ENCODE assay signal across 13 cellular contexts in genomic region chr5:36655171-36655570, GRCh38. TPM values are rescaled to one million over a fixed set of nuclear protein-coding genes. Genes with fewer than 3 reads are reported as not detected.
DNase-seq lines count a peak whose midpoint lies in the region; ATAC-seq and TF ChIP-seq lines count a peak whose summit lies in the region.
"Had no signal": no experiment of that assay in that cellular context is flagged by ENCODE, and none has a peak within 500 bp of the region (broad histone marks: within the 10 kb centered on the region; RNA-seq: fewer than 3 reads in every experiment).

No MANE protein-coding gene starts in this region.

- H3K4me3 ChIP-seq in body of pancreas (no peak overlapping the region), thyroid gland (replicated peaks in 1 of 3) (no peak overlapping the region)
- H3K4me3 ChIP-seq: SJCRH30 had no signal

- 24 to 32% methylated on average over 4 of the region's 4 CpGs for WGBS in body of pancreas, 2 donors
- 25 to 27% methylated on average over 4 of the region's 4 CpGs for WGBS in thyroid gland, 2 donors

- H3K4me1 ChIP-seq in body of pancreas, result peaks cover 9% of the 10 kb centered on the region
- peaks cover 10 to 25% of the 10 kb centered on the region in 2 donors for H3K4me1 ChIP-seq in thyroid gland
- H3K4me1 ChIP-seq: SJCRH30 had no signal

- H3K36me3 ChIP-seq in body of pancreas (replicated peaks in 1 of 2; ENCODE audit: insufficient read depth in 1 of 2, low read depth in 2 of 2), result no peaks in the 10 kb centered on the region
- H3K36me3 ChIP-seq in thyroid gland, result no peaks in the 10 kb centered on the region
- H3K36me3 ChIP-seq: SJCRH30 had no signal

- TF ChIP-seq CTCF in body of pancreas (IDR thresholded peaks at IDR 0.05) (no peak), thyroid gland (IDR thresholded peaks at IDR 0.05) (no peak)

- ATAC-seq in body of pancreas (peak; percentile 34), left lobe of liver (peak; percentile 21), GM21360 (IDR thresholded peaks at IDR 0.05; ENCODE audit: unreplicated experiment) (no peak), HG02571 (IDR thresholded peaks at IDR 0.05; ENCODE audit: unreplicated experiment) (no peak)

- H3K27ac ChIP-seq in body of pancreas (peak overlapping the region in 1 of 4 donors; percentile 7), thyroid gland (no peak overlapping the region)
- H3K27ac ChIP-seq: 22Rv1, SJCRH30 had no signal

- H3K9me3 ChIP-seq in body of pancreas, result no peaks in the 10 kb centered on the region
- H3K9me3 ChIP-seq in thyroid gland, result no peaks in the 10 kb centered on the region
- H3K9me3 ChIP-seq: SJCRH30 had no signal

- H3K27me3 ChIP-seq in body of pancreas, result no peaks in the 10 kb centered on the region
- H3K27me3 ChIP-seq in thyroid gland, result no peaks in the 10 kb centered on the region
- H3K27me3 ChIP-seq: SJCRH30 had no signal

- no peak for TF ChIP-seq POLR2A in body of pancreas (IDR thresholded peaks at IDR 0.05)
- no peak for TF ChIP-seq POLR2A in thyroid gland (IDR thresholded peaks at IDR 0.05)

- intact Hi-C loops in body of pancreas (cut with DNase I) (no loop called here), thyroid gland (cut with DNase I) (no loop called here)

- DNase-seq in DMS 273 (lab: John Stamatoyannopoulos, UW; ENCODE audit: unreplicated experiment) (peak; percentile 42), DMS 273 treated with DMSO at 0.1 percent for 48 hours (lab: John Stamatoyannopoulos, UW) (no peak), body of pancreas (peak in 2 of 4 donors; percentile 18 to 52), left lobe of liver (ENCODE audit: low spot score) (no peak), thyroid gland (peak; percentile 39 to 48)
- DNase-seq in stimulated activated CD4-positive, alpha-beta T cell treated with anti-CD3 and anti-CD28 coated beads, Interleukin-2, amount 100 ng/mL, for 48 hours, result no peak
- DNase-seq: activated CD4-positive, alpha-beta T cell treated with anti-CD3 and anti-CD28 coated beads, Interleukin-2, amount 10 ng/mL, durations not matched to agents 7 days and 5 days; activated naive CD8-positive, alpha-beta T cell treated with anti-CD3 and anti-CD28 coated beads, Interleukin-2, amount 10 ng/mL, durations not matched to agents 7 days and 5 days; NCI-H2081; SJCRH30 had no signal

RNA-seq across cellular contexts. Expression of gene SLC1A3, which starts 48.8 kb away (rescaled TPM):
- total RNA-seq in body of pancreas (10 to 100 TPM; 11.2 to 18.5 TPM), left lobe of liver (5.6 TPM), thyroid gland (10 to 100 TPM in 3 of 4 donors, 1 to 10 TPM in 1; 9.3 to 17.0 (median 15.4) TPM)
- total RNA-seq: activated CD4-positive, alpha-beta T cell treated with anti-CD3 and anti-CD28 coated beads, Interleukin-2, amount 10 ng/mL, durations not matched to agents 7 days and 5 days had no signal

Comparison
In these comparisons a context has a peak if more than half of its experiments do, and no peak if none do; other contexts are left out.
1. DNase-seq: peak in DMS 273 (single experiment) and thyroid gland (2 of 2); none in DMS 273 treated with DMSO at 0.1 percent for 48 hours (single experiment), left lobe of liver (single experiment) and stimulated activated CD4-positive, alpha-beta T cell treated with anti-CD3 and anti-CD28 coated beads, Interleukin-2, amount 100 ng/mL, for 48 hours (0 of 2).
2. ATAC-seq: peak in body of pancreas (single experiment) and left lobe of liver (single experiment); none in GM21360 (single experiment) and HG02571 (single experiment).